Comparison of ENCODE assay signal across 1 cellular context in genomic region chr15:101108458-101108775, GRCh38.
TF ChIP-seq lines count a peak whose summit lies in the region.

No MANE protein-coding gene starts in this region.

TF ChIP-seq in K562, 482 proteins besides CTCF, POLR2A, EP300 and RAD21 (continued from another document):
- TF ChIP-seq, protein P1, sequence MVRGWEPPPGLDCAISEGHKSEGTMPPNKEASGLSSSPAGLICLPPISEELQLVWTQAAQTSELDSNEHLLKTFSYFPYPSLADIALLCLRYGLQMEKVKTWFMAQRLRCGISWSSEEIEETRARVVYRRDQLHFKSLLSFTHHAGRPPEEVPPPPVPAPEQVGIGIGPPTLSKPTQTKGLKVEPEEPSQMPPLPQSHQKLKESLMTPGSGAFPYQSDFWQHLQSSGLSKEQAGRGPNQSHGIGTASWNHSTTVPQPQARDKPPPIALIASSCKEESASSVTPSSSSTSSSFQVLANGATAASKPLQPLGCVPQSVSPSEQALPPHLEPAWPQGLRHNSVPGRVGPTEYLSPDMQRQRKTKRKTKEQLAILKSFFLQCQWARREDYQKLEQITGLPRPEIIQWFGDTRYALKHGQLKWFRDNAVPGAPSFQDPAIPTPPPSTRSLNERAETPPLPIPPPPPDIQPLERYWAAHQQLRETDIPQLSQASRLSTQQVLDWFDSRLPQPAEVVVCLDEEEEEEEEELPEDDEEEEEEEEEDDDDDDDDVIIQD (CRISPR knock-in tag; IDR thresholded peaks at IDR 0.05) = no peak
- no peak for TF ChIP-seq ZNF668 (CRISPR knock-in tag; IDR thresholded peaks at IDR 0.05)
- TF ChIP-seq TBL1XR1 (IDR thresholded peaks at IDR 0.05; ENCODE audit: low read length in 2 of 2) = no peak
- no peak for TF ChIP-seq RHOXF2B (CRISPR knock-in tag; conservative IDR thresholded peaks at IDR 0.05)
- no peak for TF ChIP-seq RFX7 (CRISPR knock-in tag; IDR thresholded peaks at IDR 0.05)
- TF ChIP-seq TCF7L2 (IDR thresholded peaks at IDR 0.05; ENCODE audit: low read depth, low read length) = no peak
